In genomic region chr17:8073627-8074485, GRCh38 we compare ENCODE assay signal across 1 cellular context.
TF ChIP-seq lines count a peak whose summit lies in the region.

No MANE protein-coding gene starts in this region.

TF ChIP-seq in HepG2, 621 proteins besides CTCF, POLR2A, EP300 and RAD21 (continued from another document):
- no peak for TF ChIP-seq GTF3A (CRISPR knock-in tag; conservative IDR thresholded peaks at IDR 0.05)
- TF ChIP-seq ADNP (CRISPR knock-in tag; IDR thresholded peaks at IDR 0.05), result no peak
- no peak for TF ChIP-seq GMEB2 (CRISPR knock-in tag; IDR thresholded peaks at IDR 0.05; ENCODE audit: low read depth)
- no peak for TF ChIP-seq FOXP1 (IDR thresholded peaks at IDR 0.05)
- no peak for TF ChIP-seq FOXP1 (CRISPR knock-in tag; IDR thresholded peaks at IDR 0.05)
- no peak for TF ChIP-seq ZNF737 (CRISPR knock-in tag; IDR thresholded peaks at IDR 0.05; ENCODE audit: borderline replicate concordance)
- TF ChIP-seq PREB (CRISPR knock-in tag; IDR thresholded peaks at IDR 0.05), result no peak
- TF ChIP-seq ZNF704 (CRISPR knock-in tag; IDR thresholded peaks at IDR 0.05; ENCODE audit: borderline replicate concordance), result no peak
- TF ChIP-seq TCF7L2 (IDR thresholded peaks at IDR 0.05; ENCODE audit: low read depth, low read length), result no peak
- TF ChIP-seq ZNF282 (IDR thresholded peaks at IDR 0.05; ENCODE audit: partially characterized antibody), result no peak
- no peak for TF ChIP-seq U2AF1 (optimal IDR thresholded peaks at IDR 0.05; ENCODE audit: low read depth, low read length)
- no peak for TF ChIP-seq MBNL3 (CRISPR knock-in tag; conservative IDR thresholded peaks at IDR 0.05)
- peak in 1 of 2 experiments; percentile 23; a peak in 1 of 4 replicates for TF ChIP-seq HMGXB4 (CRISPR knock-in tag; IDR thresholded peaks at IDR 0.05; ENCODE audit: borderline replicate concordance in 1 of 2, low read depth in 1 of 2)
- no peak for TF ChIP-seq ZNF230 (CRISPR knock-in tag; IDR thresholded peaks at IDR 0.05)
- TF ChIP-seq MAF1 (CRISPR knock-in tag; IDR thresholded peaks at IDR 0.05; ENCODE audit: borderline replicate concordance), result no peak
